In the genomic region with DNA sequence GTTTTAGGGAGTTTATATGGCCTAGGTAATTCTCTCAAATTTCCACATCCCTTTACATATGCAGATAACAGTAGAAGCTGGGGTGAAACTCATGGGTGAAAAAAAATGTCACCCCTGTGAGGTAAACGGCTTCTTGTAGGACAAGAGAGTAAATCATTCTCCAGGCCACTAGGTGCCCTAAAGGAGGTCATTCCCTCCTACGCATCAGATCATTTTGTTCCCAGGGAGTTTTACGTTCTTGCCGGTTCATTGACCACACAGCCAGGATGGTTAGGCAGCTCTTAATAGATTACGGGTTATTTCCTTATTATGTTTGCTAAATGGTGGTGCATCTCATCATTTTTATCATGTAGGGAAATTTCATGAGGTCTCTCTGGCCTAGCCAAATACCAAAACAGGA, we compare ENCODE assay signal across 33 cellular contexts.
"Had no signal": no experiment of that assay in that cellular context is flagged by ENCODE, and none has a peak within 500 bp of the region (broad histone marks: within the 10 kb centered on the region; RNA-seq: fewer than 3 reads in every experiment).

No MANE protein-coding gene starts in this region.

- H3K9me3 Mint-ChIP-seq: activated naive CD4-positive, alpha-beta T cell treated with anti-CD3 and anti-CD28 coated beads, Interleukin-2, amount 50 U/mL, for 72 hours; activated T-helper 2 cell treated with anti-CD3 and anti-CD28 coated beads, Interferon-gamma antibody, Interleukin-2, Interleukin-4, amounts not matched to agents 10 μg/mL and 5 μg/mL and 100 μg/mL, durations not matched to agents 14 hours and 24 hours and 36 hours; neural progenitor cell; stimulated activated naive B cell treated with anti-CD40 and anti-IgM and Interleukin-4, amounts not matched to agents 10 μg/mL and 1 μg/mL and 100 μg/mL, for 72 hours had no signal

- H3K9ac ChIP-seq: neural progenitor cell, parathyroid adenoma had no signal

- H3K27ac Mint-ChIP-seq: activated CD8-positive, alpha-beta memory T cell treated with anti-CD3 and anti-CD28 coated beads, Interleukin-2, amount 10 ng/mL, durations not matched to agents 7 days and 5 days; activated CD8-positive, alpha-beta T cell treated with anti-CD3 and anti-CD28 coated beads, Interleukin-2, amount 10 ng/mL, durations not matched to agents 7 days and 5 days; activated naive CD4-positive, alpha-beta T cell treated with anti-CD3 and anti-CD28 coated beads, Interleukin-2, amount 50 U/mL, for 72 hours; activated T-helper 2 cell treated with anti-CD3 and anti-CD28 coated beads, Interferon-gamma antibody, Interleukin-2, Interleukin-4, amounts not matched to agents 10 μg/mL and 5 μg/mL and 100 μg/mL, durations not matched to agents 14 hours and 24 hours and 36 hours; naive thymus-derived CD4-positive, alpha-beta T cell; neural progenitor cell; stimulated activated naive B cell treated with anti-CD40 and anti-IgM and Interleukin-4, amounts not matched to agents 10 μg/mL and 1 μg/mL and 100 μg/mL, for 72 hours had no signal

- H3K4me1 ChIP-seq: neural progenitor cell, parathyroid adenoma, psoas muscle, right atrium auricular region, stomach, upper lobe of right lung had no signal

- DNase-seq: activated CD4-positive, alpha-beta T cell treated with anti-CD3 and anti-CD28 coated beads for 1 hour; activated CD8-positive, alpha-beta memory T cell treated with anti-CD3 and anti-CD28 coated beads, Interleukin-2, amount 10 ng/mL, durations not matched to agents 7 days and 5 days; activated CD8-positive, alpha-beta T cell treated with anti-CD3 and anti-CD28 coated beads, Interleukin-2, amount 10 ng/mL, durations not matched to agents 7 days and 5 days; activated naive CD4-positive, alpha-beta T cell; activated T-cell treated with anti-CD3 and anti-CD28 coated beads, Interleukin-2, amount 50 U/mL, for 48 hours; anterior cingulate cortex; dermis blood vessel endothelial cell; effector CD4-positive, alpha-beta T cell; glutamatergic neuron; left colon; midbrain; naive thymus-derived CD4-positive, alpha-beta T cell; occipital lobe; psoas muscle; stimulated activated CD4-positive, alpha-beta T cell treated with anti-CD3 and anti-CD28 coated beads, Interleukin-15, amount 100 ng/mL, for 24 hours; stimulated activated CD4-positive, alpha-beta T cell treated with anti-CD3 and anti-CD28 coated beads, Interleukin-2, amount 100 ng/mL, for 24 hours; stimulated activated naive B cell treated with anti-CD40 and anti-IgM and Interleukin-4, amounts not matched to agents 10 μg/mL and 1 μg/mL and 100 μg/mL, for 72 hours; stomach; T-helper 9 cell; thyroid gland; upper lobe of right lung had no signal

- H3K27ac ChIP-seq: epithelial cell of prostate, neural progenitor cell, parathyroid adenoma, psoas muscle, right atrium auricular region, stomach, thyroid gland, upper lobe of right lung had no signal

- H3K4me1 Mint-ChIP-seq: activated CD8-positive, alpha-beta memory T cell treated with anti-CD3 and anti-CD28 coated beads, Interleukin-2, amount 10 ng/mL, durations not matched to agents 7 days and 5 days; central memory CD8-positive, alpha-beta T cell; naive thymus-derived CD4-positive, alpha-beta T cell; neural progenitor cell; stimulated activated naive B cell treated with anti-CD40 and anti-IgM and Interleukin-4, amounts not matched to agents 10 μg/mL and 1 μg/mL and 100 μg/mL, for 72 hours had no signal

- FAIRE-seq: bronchial epithelial cell, colon, endometrium, frontal cortex, islet of Langerhans had no signal

- H3K36me3 ChIP-seq: neural progenitor cell, right atrium auricular region, stomach, thyroid gland, upper lobe of right lung had no signal

- H2AFZ ChIP-seq: neural progenitor cell, parathyroid adenoma had no signal

- ATAC-seq: activated CD8-positive, alpha-beta memory T cell treated with anti-CD3 and anti-CD28 coated beads, Interleukin-2, amount 10 ng/mL, durations not matched to agents 7 days and 5 days; activated CD8-positive, alpha-beta T cell treated with anti-CD3 and anti-CD28 coated beads, Interleukin-2, amount 10 ng/mL, durations not matched to agents 7 days and 5 days; activated naive CD4-positive, alpha-beta T cell treated with anti-CD3 and anti-CD28 coated beads, Interleukin-2, amount 50 U/mL, for 72 hours; left colon; naive thymus-derived CD4-positive, alpha-beta T cell; psoas muscle; stimulated activated naive B cell treated with anti-CD40 and anti-IgM and Interleukin-4, amounts not matched to agents 10 μg/mL and 1 μg/mL and 100 μg/mL, for 72 hours; upper lobe of right lung had no signal

- H3K27me3 ChIP-seq: neural progenitor cell, right atrium auricular region, thyroid gland, upper lobe of right lung had no signal

- H3K4me2 ChIP-seq: neural progenitor cell had no signal

- H3K79me2 ChIP-seq: parathyroid adenoma had no signal

- H3K36me3 Mint-ChIP-seq: activated CD8-positive, alpha-beta memory T cell treated with anti-CD3 and anti-CD28 coated beads, Interleukin-2, amount 10 ng/mL, durations not matched to agents 7 days and 5 days; activated naive CD4-positive, alpha-beta T cell treated with anti-CD3 and anti-CD28 coated beads, Interleukin-2, amount 50 U/mL, for 72 hours; naive thymus-derived CD4-positive, alpha-beta T cell; neural progenitor cell; stimulated activated naive B cell treated with anti-CD40 and anti-IgM and Interleukin-4, amounts not matched to agents 10 μg/mL and 1 μg/mL and 100 μg/mL, for 72 hours had no signal

- H3K9me3 ChIP-seq: psoas muscle, right atrium auricular region, stomach, thyroid gland, upper lobe of right lung had no signal

- H3K4me3 Mint-ChIP-seq: activated CD8-positive, alpha-beta memory T cell treated with anti-CD3 and anti-CD28 coated beads, Interleukin-2, amount 10 ng/mL, durations not matched to agents 7 days and 5 days; activated CD8-positive, alpha-beta T cell treated with anti-CD3 and anti-CD28 coated beads, Interleukin-2, amount 10 ng/mL, durations not matched to agents 7 days and 5 days; central memory CD8-positive, alpha-beta T cell; naive thymus-derived CD4-positive, alpha-beta T cell; neural progenitor cell; stimulated activated naive B cell treated with anti-CD40 and anti-IgM and Interleukin-4, amounts not matched to agents 10 μg/mL and 1 μg/mL and 100 μg/mL, for 72 hours had no signal

- H3K4me3 ChIP-seq: neural progenitor cell, psoas muscle, right atrium auricular region, stomach, thyroid gland, upper lobe of right lung had no signal
